Comparison of ENCODE assay signal across 8 cellular contexts in genomic region chr14:49946320-49947141, GRCh38. TPM values are rescaled to one million over a fixed set of nuclear protein-coding genes. Genes with fewer than 3 reads are reported as not detected.
DNase-seq lines count a peak whose midpoint lies in the region; ATAC-seq and TF ChIP-seq lines count a peak whose summit lies in the region.

No MANE protein-coding gene starts in this region.

- ATAC-seq in DND-41 (ENCODE audit: insufficient read depth, low read depth) (0 out of 3 replicates have a peak, but pooled peaks have one; percentile 29), GM19395 (IDR thresholded peaks at IDR 0.05; ENCODE audit: unreplicated experiment) (no peak)

- no peak overlapping the region for H3K27ac ChIP-seq in DND-41 (ENCODE audit: low read length)
- H3K27ac ChIP-seq in transverse colon = peak overlapping the region; percentile 48 to 68 (median 60)
- no peak overlapping the region for H3K27ac ChIP-seq in MM.1S (ENCODE audit: low read length)

- DNase-seq in DND-41 (no peak), NCI-H2171 (lab: John Stamatoyannopoulos, UW) (peak; percentile 89), hepatic stellate cell (ENCODE audit: low spot score) (peak; percentile 41), transverse colon (peak; percentile 49), UCSD-AML1 (lab: John Stamatoyannopoulos, UW; ENCODE audit: unreplicated experiment) (no peak), MM.1S (no peak)
- DNase-seq in activated naive CD4-positive, alpha-beta T cell treated with Interleukin-2 at 50 U/mL for 16 hours = peak; percentile 31

- intact Hi-C loops in transverse colon (cut with DNase I; ENCODE audit: low total_unique reads) = no loop called here

- no peaks in the 10 kb centered on the region for H3F3A ChIP-seq in MM.1S (ENCODE audit: insufficient read depth, low read length)

- TF ChIP-seq CTCF in DND-41 (IDR thresholded peaks at IDR 0.05; ENCODE audit: borderline replicate concordance, extremely low read depth, low read length, poor library complexity, severe bottlenecking) = no peak
- no peak for TF ChIP-seq CTCF in transverse colon (IDR thresholded peaks at IDR 0.05)
- no peak for TF ChIP-seq CTCF in MM.1S (IDR thresholded peaks at IDR 0.05; ENCODE audit: low read length)

- H3K36me3 ChIP-seq in DND-41 (ENCODE audit: insufficient read depth, low read length) = no peaks in the 10 kb centered on the region
- no peaks in the 10 kb centered on the region for H3K36me3 ChIP-seq in transverse colon
- H3K36me3 ChIP-seq in MM.1S (replicated peaks; ENCODE audit: insufficient read depth, low read length) = no peaks in the 10 kb centered on the region

- no peak for TF ChIP-seq EP300 in transverse colon (IDR thresholded peaks at IDR 0.05; ENCODE audit: low read depth)

- H3K27me3 ChIP-seq in DND-41 (ENCODE audit: insufficient read depth, low read length, poor library complexity) (no peaks in the 10 kb centered on the region), transverse colon (no peaks in the 10 kb centered on the region), MM.1S (replicated peaks; ENCODE audit: insufficient read depth, low read length) (no peaks in the 10 kb centered on the region)

- no peaks in the 10 kb centered on the region for H3K79me2 ChIP-seq in DND-41 (ENCODE audit: insufficient read depth, low read length)
- H3K79me2 ChIP-seq in MM.1S (ENCODE audit: low read length) = no peaks in the 10 kb centered on the region

- no peak for TF ChIP-seq POLR2A in transverse colon (IDR thresholded peaks at IDR 0.05)

- H3K4me2 ChIP-seq in DND-41 (ENCODE audit: insufficient read depth, low read length) = no peak overlapping the region
- H3K4me2 ChIP-seq in MM.1S (ENCODE audit: low read depth, low read length) = no peak overlapping the region

- H3K9me3 ChIP-seq in DND-41 (ENCODE audit: insufficient read depth, low read length, severe bottlenecking) (no peaks in the 10 kb centered on the region), transverse colon (no peaks in the 10 kb centered on the region), MM.1S (replicated peaks; ENCODE audit: insufficient read depth, low read length) (no peaks in the 10 kb centered on the region)

- H3K4me3 ChIP-seq in DND-41 (ENCODE audit: low read depth in 1 of 2, low read length in 2 of 2) = no peak overlapping the region
- H3K4me3 ChIP-seq in transverse colon = no peak overlapping the region
- H3K4me3 ChIP-seq in MM.1S (ENCODE audit: low read length) = no peak overlapping the region

- H3K4me1 ChIP-seq in DND-41 (ENCODE audit: insufficient read depth, low read length) (no peaks in the 10 kb centered on the region), transverse colon (peaks cover 9 to 54% (median 27%) of the 10 kb centered on the region in 4 donors), MM.1S (ENCODE audit: low read length) (no peaks in the 10 kb centered on the region)

- WGBS in transverse colon (ENCODE audit: low coverage in 1 of 2), 2 donors = 41 to 56% methylated on average over 6 to 10 of the region's 10 CpGs

- H2AFZ ChIP-seq in DND-41 (ENCODE audit: low read depth, low read length) (no peak overlapping the region), MM.1S (ENCODE audit: low read length) (no peak overlapping the region)

- no peaks in the 10 kb centered on the region for H3K9me2 ChIP-seq in MM.1S (replicated peaks; ENCODE audit: insufficient read depth, low read length)

- no peak overlapping the region for H3K9ac ChIP-seq in DND-41 (ENCODE audit: low read depth, low read length)
- no peak overlapping the region for H3K9ac ChIP-seq in MM.1S (ENCODE audit: low read length)

- H4K20me1 ChIP-seq in DND-41 (ENCODE audit: insufficient read depth, low read length) = no peaks in the 10 kb centered on the region
- H4K20me1 ChIP-seq in MM.1S (ENCODE audit: insufficient read depth, low read length) = no peaks in the 10 kb centered on the region

- in situ Hi-C loops in transverse colon (cut with MboI; ENCODE audit: low pct_ligation_motif_present in 1 of 4, low pct_unique_long_range_greater_than_20kb in 1 of 4, low sequenced_read_pairs in 3 of 4) = no loop called here

RNA-seq across cellular contexts. Expression of gene ARF6, which starts 53.6 kb away (rescaled TPM):
- total RNA-seq in transverse colon = 100 to 1,000 TPM in 2 of 4 donors, 10 to 100 TPM in 2; 70.3 to 120 (median 101) TPM

Comparison
In these comparisons a context has a peak if more than half of its experiments do, and no peak if none do; other contexts are left out.
1. DNase-seq: peak in NCI-H2171 (single experiment), activated naive CD4-positive, alpha-beta T cell treated with Interleukin-2 at 50 U/mL for 16 hours (single experiment), hepatic stellate cell (single experiment) and transverse colon (single experiment); none in DND-41 (single experiment), UCSD-AML1 (single experiment) and MM.1S (single experiment).
2. H3K27ac ChIP-seq: peak in transverse colon (4 of 4); none in DND-41 (single experiment) and MM.1S (single experiment).